In the genomic region with DNA sequence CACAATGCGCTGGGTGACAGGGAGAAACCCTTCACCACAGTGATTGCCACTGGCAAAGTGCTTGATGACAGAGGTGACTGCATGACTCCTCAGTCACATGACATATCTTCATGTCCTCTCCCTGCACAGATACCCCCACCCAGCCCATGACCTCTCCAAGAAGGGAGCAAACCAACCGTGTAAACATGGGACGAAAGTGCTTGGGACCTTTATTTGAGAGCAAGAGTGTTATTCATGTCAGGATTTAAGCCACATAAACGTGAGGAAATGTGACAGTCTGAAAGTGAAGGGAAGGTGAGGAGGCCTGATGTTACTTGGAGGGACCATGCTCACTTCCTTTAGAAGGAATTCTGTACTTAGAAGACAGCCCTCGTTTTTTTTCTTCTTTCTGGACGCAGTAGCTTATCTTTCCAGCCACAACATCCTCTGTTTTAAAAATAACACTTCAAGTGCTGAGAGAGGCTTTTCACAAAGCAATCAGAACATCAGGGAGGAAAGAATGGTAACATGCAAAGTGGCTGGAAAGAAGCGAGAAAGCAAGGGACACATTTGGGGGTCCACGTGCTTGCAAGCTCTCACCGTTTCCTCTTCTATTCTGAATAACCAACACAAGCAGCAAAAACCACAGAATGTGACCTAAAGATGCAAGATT, we compare ENCODE assay signal across 10 cellular contexts. TPM values are rescaled to one million over a fixed set of nuclear protein-coding genes. Genes with fewer than 3 reads are reported as not detected.
DNase-seq lines count a peak whose midpoint lies in the region; ATAC-seq, FAIRE-seq and TF ChIP-seq lines count a peak whose summit lies in the region.
"Had no signal": no experiment of that assay in that cellular context is flagged by ENCODE, and none has a peak within 500 bp of the region (broad histone marks: within the 10 kb centered on the region; RNA-seq: fewer than 3 reads in every experiment).

No MANE protein-coding gene starts in this region.

- H3K27me3 Mint-ChIP-seq in type B pancreatic cell, result no peaks in the 10 kb centered on the region

- H2AFZ ChIP-seq in MM.1S (ENCODE audit: low read length) (0 out of 2 replicates have a peak overlapping the region, but pooled peaks have one; percentile 4), GM12878 (ENCODE audit: control insufficient read depth, low read depth, low read length) (no peak overlapping the region)

- ATAC-seq in GM12878 (peak; percentile 63), right lobe of liver (peak; percentile 22 to 62 (median 52)), GM18907 (IDR thresholded peaks at IDR 0.05; ENCODE audit: unreplicated experiment) (no peak)

- no peaks in the 10 kb centered on the region for H3K27me3 ChIP-seq in MM.1S (replicated peaks; ENCODE audit: insufficient read depth, low read length)
- no peaks in the 10 kb centered on the region for H3K27me3 ChIP-seq in GM12878 (replicated peaks in 1 of 2; ENCODE audit: control insufficient read depth in 2 of 2, insufficient read depth in 2 of 2, low read length in 1 of 2)
- no peaks in the 10 kb centered on the region for H3K27me3 ChIP-seq in right lobe of liver

- peak overlapping the region; percentile 20 for H3K4me3 ChIP-seq in MM.1S (ENCODE audit: low read length)
- H3K4me3 ChIP-seq in GM12878, result no peak overlapping the region; the same call in 1 of the 2 replicates
- no peak overlapping the region for H3K4me3 ChIP-seq in right lobe of liver

- H3K9ac ChIP-seq in MM.1S (ENCODE audit: low read length) (peak overlapping the region; percentile 82), GM12878 (ENCODE audit: control insufficient read depth, insufficient read depth, low read length) (0 out of 2 replicates have a peak overlapping the region, but pooled peaks have one; percentile 31)

- FAIRE-seq in GM12878 (lab: Jason Lieb, UNC), result peak; percentile 85

- peaks cover 43% of the 10 kb centered on the region for H3F3A ChIP-seq in MM.1S (ENCODE audit: insufficient read depth, low read length)

- intact Hi-C loops in GM12878 (cut with micrococcal nuclease; ENCODE audit: unreplicated experiment), result no loop called here
- intact Hi-C loops in right lobe of liver (cut with DNase I), result no loop called here

- TF ChIP-seq CTCF in MM.1S (IDR thresholded peaks at IDR 0.05; ENCODE audit: low read length) (no peak), GM12878 (IDR thresholded peaks at IDR 0.05 in 2 of 3, conservative IDR thresholded peaks at IDR 0.05 in 1 of 3; ENCODE audit: control insufficient read depth in 2 of 3, extremely low read depth in 1 of 3, insufficient read depth in 1 of 3, low read depth in 3 of 3, low read length in 3 of 3) (no peak), right lobe of liver (IDR thresholded peaks at IDR 0.05) (no peak), GM13976 (IDR thresholded peaks at IDR 0.05; ENCODE audit: borderline replicate concordance, control extremely low read depth, extremely low read depth, insufficient read depth, missing control alignments) (no peak), type B pancreatic cell (conservative IDR thresholded peaks at IDR 0.05) (no peak)

- no peak overlapping the region for H3K27ac Mint-ChIP-seq in type B pancreatic cell

- BruUV-seq in GM12878 (replicated peaks; lab: Mats Ljungman, UMichigan), result no TSS peak

- TF ChIP-seq POLR2A in GM12878 (IDR thresholded peaks at IDR 0.05; ENCODE audit: low read depth, low read length) (no peak), right lobe of liver (IDR thresholded peaks at IDR 0.05) (no peak)

- H3K36me3 ChIP-seq in MM.1S (replicated peaks; ENCODE audit: insufficient read depth, low read length) (no peaks in the 10 kb centered on the region), GM12878 (ENCODE audit: control insufficient read depth in 2 of 2, insufficient read depth in 2 of 2, low read length in 1 of 2) (peaks cover 18 to 21% of the 10 kb centered on the region in 2 experiments), right lobe of liver (peaks cover 0 to 39% (median 13%) of the 10 kb centered on the region in 4 donors)

- TF ChIP-seq EP300 in GM12878 (IDR thresholded peaks at IDR 0.05; ENCODE audit: borderline replicate concordance in 1 of 2, control insufficient read depth in 1 of 2, low read depth in 2 of 2, low read length in 2 of 2), result peak in 1 of 2 experiments; percentile 42; a peak in 1 of 4 replicates

- H3K36me3 Mint-ChIP-seq in type B pancreatic cell, result peaks cover 16% of the 10 kb centered on the region

- POLR2A ChIA-PET in GM12878 (lab: Charles Lee), result interaction anchor here (0.5 to 1.7 kb wide), 2 partner anchors 9 to 260 kb away, joined by 3 to 6 read pairs; no protein-coding TSS in a partner anchor

- H3K9me3 ChIP-seq in MM.1S (replicated peaks; ENCODE audit: insufficient read depth, low read length) (no peaks in the 10 kb centered on the region), GM12878 (replicated peaks; ENCODE audit: control insufficient read depth, insufficient read depth, low read length) (no peaks in the 10 kb centered on the region), right lobe of liver (no peaks in the 10 kb centered on the region)

- TF ChIP-seq RAD21 in GM12878 (IDR thresholded peaks at IDR 0.05; ENCODE audit: insufficient read depth, low read depth, low read length), result no peak

- H3K79me2 ChIP-seq in MM.1S (ENCODE audit: low read length), result peaks cover 16% of the 10 kb centered on the region
- no peaks in the 10 kb centered on the region for H3K79me2 ChIP-seq in GM12878 (ENCODE audit: control insufficient read depth, insufficient read depth, low read length)

- in situ Hi-C loops in GM12878 (cut with MboI), result no loop called here
- in situ Hi-C loops in GM13976 (cut with MboI; ENCODE audit: low sequenced_read_pairs, unreplicated experiment), result no loop called here

- H3K4me1 Mint-ChIP-seq in type B pancreatic cell (ENCODE audit: unreplicated experiment), result no peaks in the 10 kb centered on the region

- WGBS in GM12878 (ENCODE audit: insufficient coverage, insufficient replicate concordance, low lambda C conversion rate, missing lambda C conversion rate), result 22% methylated on average over 9 of the region's 9 CpGs
- WGBS in right lobe of liver (ENCODE audit: insufficient coverage, low coverage, low lambda C conversion rate, missing lambda C conversion rate), result 34% methylated on average over 9 of the region's 9 CpGs

- H3K4me2 ChIP-seq in MM.1S (ENCODE audit: low read depth, low read length) (peak overlapping the region; percentile 71), GM12878 (ENCODE audit: control insufficient read depth, insufficient read depth) (peak overlapping the region; percentile 52)

- H3K4me1 ChIP-seq in MM.1S (ENCODE audit: low read length), result peaks cover 60% of the 10 kb centered on the region
- H3K4me1 ChIP-seq in GM12878 (ENCODE audit: control insufficient read depth, insufficient read depth, low read length), result peaks cover 21% of the 10 kb centered on the region
- peaks cover 0 to 7% (median 0%) of the 10 kb centered on the region in 4 donors for H3K4me1 ChIP-seq in right lobe of liver

- CTCF ChIA-PET in GM12878 (lab: Yijun Ruan, JAX), result interaction anchor here (0.7 kb wide), 1 partner anchor 31 kb away, joined by 3 read pairs; no protein-coding TSS in a partner anchor

- DNase-seq in MM.1S (peak; percentile 73), GM12878 (ENCODE audit: low read depth, low spot score) (no peak), right lobe of liver (no peak), superior temporal gyrus (ENCODE audit: extremely low spot score) (peak; percentile 52), GM13976 (ENCODE audit: low spot score) (no peak), NCI-H1092 (lab: John Stamatoyannopoulos, UW) (no peak), type B pancreatic cell (ENCODE audit: extremely low spot score, unreplicated experiment) (no peak)
- DNase-seq: NCI-H2171 treated with DMSO at 0.1 percent for 48 hours; stimulated activated CD4-positive, alpha-beta T cell treated with anti-CD3 and anti-CD28 coated beads, Interleukin-12 subunit alpha, Interleukin-12 subunit beta, amount 100 ng/mL, for 4 hours had no signal

- no peaks in the 10 kb centered on the region for H3K9me3 Mint-ChIP-seq in type B pancreatic cell

- H3K4me3 Mint-ChIP-seq in type B pancreatic cell, result no peak overlapping the region

- RAD21 ChIA-PET in GM12878 (lab: Charles Lee; ENCODE audit: unreplicated experiment), result no interaction called here

- H3K27ac ChIP-seq in MM.1S (ENCODE audit: low read length) (peak overlapping the region; percentile 97), GM12878 (ENCODE audit: control insufficient read depth, insufficient read depth) (peak overlapping the region; percentile 68), right lobe of liver (peak overlapping the region in 2 of 3 donors; percentile 9 to 47)

- SMC1A ChIA-PET in GM12878 (lab: Charles Lee; ENCODE audit: uncharacterized antibody, unreplicated experiment), result no interaction called here

- H4K20me1 ChIP-seq in MM.1S (ENCODE audit: insufficient read depth, low read length) (no peaks in the 10 kb centered on the region), GM12878 (ENCODE audit: control insufficient read depth, insufficient read depth) (no peaks in the 10 kb centered on the region)

- H3K9me2 ChIP-seq in MM.1S (replicated peaks; ENCODE audit: insufficient read depth, low read length), result no peaks in the 10 kb centered on the region

RNA-seq across cellular contexts. Expression of a gene that starts 35.6 kb away (rescaled TPM):
- total RNA-seq in GM12878 (2013; cell fraction: nucleolus; rRNA removed), result 105 and 117 TPM in 2 replicates
- total RNA-seq in GM12878 (2014; rRNA removed) (11.3 and 11.4 TPM in 2 replicates), GM12878 (2014; rRNA removed; fragmentation: Illumina TruSeq; extraction: Trizol) (15.9 and 16.7 TPM in 2 replicates), GM12878 (2021) (43.5 and 50.4 TPM in 2 replicates), right lobe of liver (10 to 100 TPM in 4 of 6 experiments, 1 to 10 TPM in 2; 6.3 to 22.5 (median 13.8) TPM), type B pancreatic cell (ENCODE audit: low replicate concordance) (46.6 and 48.7 TPM in 2 replicates)
- polyA plus RNA-seq in GM12878 (2011; ENCODE audit: low read depth), result 14.0 TPM
- polyA plus RNA-seq in GM12878 (2011; rRNA removed) (7.2 and 19.1 TPM in 2 replicates), GM12878 (2014; fragmentation: Illumina TruSeq; extraction: Trizol) (20.4 and 24.1 TPM in 2 replicates), GM12878 (2014; fragmentation: Nextera tagmentation; extraction: Ambion mirVana) (1 to 10 TPM; 5.9 to 7.6 TPM), GM12878 (2014; rRNA removed) (20.4 and 25.3 TPM in 2 replicates), GM12878 (2016; fragmentation: Nextera tagmentation; extraction: Ambion mirVana) (10 to 100 TPM; 41.3 to 43.3 TPM)
- 15.6 and 16.9 TPM in 2 replicates for polyA plus RNA-seq in GM12878 (2011; cell fraction: cytosol; rRNA removed)
- 32.3 and 38.7 TPM in 2 replicates for polyA plus RNA-seq in GM12878 (2011; cell fraction: nucleus; rRNA removed)
- polyA plus RNA-seq in GM12878 (2012), result 34.0 and 35.2 TPM in 2 replicates
- 21.1 and 23.7 TPM in 2 replicates for polyA minus RNA-seq in GM12878 (2011; rRNA and poly(A)+ RNA removed)
- 10.7 and 12.6 TPM in 2 replicates for polyA minus RNA-seq in GM12878 (2011; cell fraction: cytosol; rRNA and poly(A)+ RNA removed)
- polyA minus RNA-seq in GM12878 (2011; cell fraction: nucleus; rRNA and poly(A)+ RNA removed), result 20.1 and 45.2 TPM in 2 replicates

RNA-seq across cellular contexts. Expression of a gene that starts 59.8 kb away (rescaled TPM):
- total RNA-seq in GM12878 (2013; cell fraction: nucleolus; rRNA removed), result not detected in 2 replicates
- total RNA-seq in GM12878 (2014; rRNA removed), result 0.11 TPM in 2 replicates
- total RNA-seq in GM12878 (2014; rRNA removed; fragmentation: Illumina TruSeq; extraction: Trizol), result 0.18 and 0.45 TPM in 2 replicates
- total RNA-seq in GM12878 (2021), result 0.19 TPM in 1 of 2 replicates, not detected in the other
- not detected for polyA plus RNA-seq in GM12878 (2011; ENCODE audit: low read depth)
- 0.05 TPM in 1 of 2 replicates, not detected in the other for polyA plus RNA-seq in GM12878 (2011; rRNA removed)
- 0.06 TPM in 1 of 2 replicates, not detected in the other for polyA plus RNA-seq in GM12878 (2011; cell fraction: cytosol; rRNA removed)
- polyA plus RNA-seq in GM12878 (2011; cell fraction: nucleus; rRNA removed), result not detected in 2 replicates
- polyA plus RNA-seq in GM12878 (2012), result not detected in 2 replicates
- polyA plus RNA-seq in GM12878 (2014; fragmentation: Illumina TruSeq; extraction: Trizol), result 0.35 and 0.43 TPM in 2 replicates
- polyA plus RNA-seq in GM12878 (2014; fragmentation: Nextera tagmentation; extraction: Ambion mirVana), result under 1 TPM; 0.10 to 0.13 TPM
- polyA plus RNA-seq in GM12878 (2014; rRNA removed), result 0.12 and 0.14 TPM in 2 replicates
- under 1 TPM in 1 of 2 experiments, not detected in 1; 0.31 TPM for polyA plus RNA-seq in GM12878 (2016; fragmentation: Nextera tagmentation; extraction: Ambion mirVana)
- not detected in 2 replicates for polyA minus RNA-seq in GM12878 (2011; rRNA and poly(A)+ RNA removed)
- polyA minus RNA-seq in GM12878 (2011; cell fraction: cytosol; rRNA and poly(A)+ RNA removed), result not detected in 2 replicates
- polyA minus RNA-seq in GM12878 (2011; cell fraction: nucleus; rRNA and poly(A)+ RNA removed), result not detected in 2 replicates
- total RNA-seq in right lobe of liver, result not detected
- not detected in 2 replicates for total RNA-seq in type B pancreatic cell (ENCODE audit: low replicate concordance)

Comparison
In these comparisons a context has a peak if more than half of its experiments do, and no peak if none do; other contexts are left out.
1. DNase-seq: peak in MM.1S (single experiment) and superior temporal gyrus (single experiment); none in GM12878 (single experiment), right lobe of liver (0 of 3), GM13976 (single experiment), NCI-H1092 (single experiment) and type B pancreatic cell (single experiment).
2. H3K27ac ChIP-seq: peak in every context shown above with its lines; median percentile 97 in MM.1S; 68 in GM12878; 28 in right lobe of liver.